ENCODE assay signal across 15 cellular contexts in the genomic region with DNA sequence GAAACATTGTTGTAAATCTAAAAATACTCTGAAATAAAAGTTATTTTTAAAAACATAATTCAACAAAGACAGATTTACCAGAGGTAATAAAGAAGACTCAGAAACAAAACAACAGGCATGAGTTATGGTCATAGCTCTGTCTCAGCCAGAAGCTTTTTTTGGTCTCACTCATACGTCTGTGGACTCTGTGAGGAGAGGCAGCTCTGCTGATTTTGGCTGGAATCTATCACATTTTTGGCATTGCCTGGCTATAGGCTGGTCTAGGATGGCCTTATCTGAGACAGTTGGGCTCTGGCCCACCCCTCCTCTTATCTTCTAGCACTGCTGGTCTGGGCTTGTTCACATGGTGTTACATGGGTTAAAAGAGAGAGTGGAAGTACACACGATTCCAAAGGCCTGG.
A peak's percentile ranks its signal among the peaks of the same experiment; 100 is the strongest.
DNase-seq lines count a peak whose midpoint lies in the region; ATAC-seq and TF ChIP-seq lines count a peak whose summit lies in the region.
"Had no signal": no experiment of that assay in that cellular context is flagged by ENCODE, and none has a peak within 500 bp of the region (broad histone marks: within the 10 kb centered on the region; RNA-seq: fewer than 3 reads in every experiment).

No MANE protein-coding gene starts in this region.

- H3K9me3 ChIP-seq in right atrium auricular region (no peaks in the 10 kb centered on the region), ascending aorta (no peaks in the 10 kb centered on the region), uterus (no peaks in the 10 kb centered on the region)
- H3K9me3 ChIP-seq: suprapubic skin had no signal

- H3K4me3 ChIP-seq in right atrium auricular region (no peak overlapping the region), ascending aorta (no peak overlapping the region), uterus (no peak overlapping the region)
- H3K4me3 ChIP-seq: suprapubic skin had no signal

- no peak for TF ChIP-seq CTCF in right atrium auricular region (IDR thresholded peaks at IDR 0.05)
- no peak for TF ChIP-seq CTCF in ascending aorta (IDR thresholded peaks at IDR 0.05)
- no peak for TF ChIP-seq CTCF in uterus (IDR thresholded peaks at IDR 0.05)

- H3K4me1 ChIP-seq in right atrium auricular region: peaks cover 0 to 6% of the 10 kb centered on the region in 2 donors
- peaks cover 0 to 4% of the 10 kb centered on the region in 2 donors for H3K4me1 ChIP-seq in ascending aorta
- peaks cover 0 to 20% of the 10 kb centered on the region in 2 donors for H3K4me1 ChIP-seq in uterus
- H3K4me1 ChIP-seq: suprapubic skin had no signal

- intact Hi-C loops in Right ventricle myocardium inferior (cut with DNase I) (no loop called here), ascending aorta (cut with DNase I) (no loop called here), uterus (cut with DNase I; ENCODE audit: low total_unique reads) (no loop called here)

- ATAC-seq in Right ventricle myocardium inferior (peak; percentile 26), HG03521 (IDR thresholded peaks at IDR 0.05; ENCODE audit: unreplicated experiment) (no peak)
- ATAC-seq: naive thymus-derived CD4-positive, alpha-beta T cell had no signal

- no peak for TF ChIP-seq POLR2A in uterus (IDR thresholded peaks at IDR 0.05)

- no peaks in the 10 kb centered on the region for H3K36me3 ChIP-seq in right atrium auricular region
- no peaks in the 10 kb centered on the region for H3K36me3 ChIP-seq in ascending aorta
- H3K36me3 ChIP-seq in uterus: no peaks in the 10 kb centered on the region
- H3K36me3 ChIP-seq: suprapubic skin had no signal

- H3K27me3 ChIP-seq in right atrium auricular region (no peaks in the 10 kb centered on the region), ascending aorta (no peaks in the 10 kb centered on the region), uterus (no peaks in the 10 kb centered on the region)
- H3K27me3 ChIP-seq: suprapubic skin had no signal

- DNase-seq in Right ventricle myocardium inferior (ENCODE audit: missing footprints): no peak
- DNase-seq in right atrium auricular region (ENCODE audit: low spot score): no peak
- no peak for DNase-seq in ascending aorta (ENCODE audit: low spot score in 2 of 2)
- DNase-seq in left kidney (ENCODE audit: low read depth, low spot score): peak; percentile 62
- peak; percentile 61 to 73 for DNase-seq in uterus
- DNase-seq in activated naive CD4-positive, alpha-beta T cell treated with anti-CD3 and anti-CD28 coated beads, Interleukin-2, amount 50 U/mL, for 16 hours: no peak
- DNase-seq in T-helper 2 cell: no peak
- DNase-seq: activated CD4-positive, alpha-beta T cell treated with anti-CD3 and anti-CD28 coated beads, Interleukin-2, amount 10 ng/mL, durations not matched to agents 7 days and 5 days; activated naive CD4-positive, alpha-beta T cell treated with anti-CD3 and anti-CD28 coated beads for 36 hours; naive thymus-derived CD4-positive, alpha-beta T cell; NCI-H1694; posterior cingulate gyrus had no signal

- H3K27ac ChIP-seq in right atrium auricular region: no peak overlapping the region
- H3K27ac ChIP-seq in ascending aorta: peak overlapping the region; percentile 36 to 37
- H3K27ac ChIP-seq in uterus: peak overlapping the region; percentile 74 to 78
- H3K27ac ChIP-seq: C4-2B, suprapubic skin had no signal

Comparison
In these comparisons a context has a peak if more than half of its experiments do, and no peak if none do; other contexts are left out.
1. DNase-seq: peak in left kidney (single experiment) and uterus (2 of 2); none in Right ventricle myocardium inferior (single experiment), right atrium auricular region (single experiment), ascending aorta (0 of 2), activated naive CD4-positive, alpha-beta T cell treated with anti-CD3 and anti-CD28 coated beads, Interleukin-2, amount 50 U/mL, for 16 hours (single experiment) and T-helper 2 cell (0 of 5).
2. H3K27ac ChIP-seq: peak in ascending aorta (2 of 2) and uterus (2 of 2); none in right atrium auricular region (0 of 2).